21 cellular contexts compared by ENCODE assay signal in genomic region chr9:132663120-132663519, GRCh38. TPM values are rescaled to one million over a fixed set of nuclear protein-coding genes. Genes with fewer than 3 reads are reported as not detected.
DNase-seq lines count a peak whose midpoint lies in the region; ATAC-seq and TF ChIP-seq lines count a peak whose summit lies in the region.
"Had no signal": no experiment of that assay in that cellular context is flagged by ENCODE, and none has a peak within 500 bp of the region (broad histone marks: within the 10 kb centered on the region; RNA-seq: fewer than 3 reads in every experiment).

No MANE protein-coding gene starts in this region.

- peaks cover 9% of the 10 kb centered on the region for H3K27me3 Mint-ChIP-seq in GM23338 (ENCODE audit: insufficient read depth, low read depth, poor library complexity)
- H3K27me3 Mint-ChIP-seq in neural progenitor cell (ENCODE audit: insufficient read depth, low read depth), result no peaks in the 10 kb centered on the region
- no peaks in the 10 kb centered on the region for H3K27me3 Mint-ChIP-seq in stimulated activated memory B cell treated with anti-CD40 and anti-IgM and Interleukin-4, amounts not matched to agents 10 μg/mL and 1 μg/mL and 100 μg/mL, for 72 hours
- H3K27me3 Mint-ChIP-seq: CD8-positive, alpha-beta memory T cell had no signal

- peak overlapping the region; percentile 70 for H3K27ac ChIP-seq in GM23338 (ENCODE audit: low read depth)
- H3K27ac ChIP-seq in neural progenitor cell, result no peak overlapping the region
- H3K27ac ChIP-seq: A549; BLaER1 treated with 17β-estradiol and CSF1 and Interleukin-3, amounts not matched to agents 10 nM and 100 nM; GM23248; PC-9; SJCRH30 had no signal

- no peaks in the 10 kb centered on the region for H3K9me3 ChIP-seq in Loucy (ENCODE audit: insufficient read depth, low read depth, low read length)
- H3K9me3 ChIP-seq in neural progenitor cell (ENCODE audit: low read depth), result no peaks in the 10 kb centered on the region
- H3K9me3 ChIP-seq: A549; BLaER1 treated with 17β-estradiol and CSF1 and Interleukin-3, amounts not matched to agents 10 nM and 100 nM; SJCRH30 had no signal

- H3K9me3 Mint-ChIP-seq in GM23338 (no peaks in the 10 kb centered on the region), neural progenitor cell (no peaks in the 10 kb centered on the region)
- H3K9me3 Mint-ChIP-seq in stimulated activated memory B cell treated with anti-CD40 and anti-IgM and Interleukin-4, amounts not matched to agents 10 μg/mL and 1 μg/mL and 100 μg/mL, for 72 hours, result no peaks in the 10 kb centered on the region
- H3K9me3 Mint-ChIP-seq: CD8-positive, alpha-beta memory T cell had no signal

- H3K4me3 Mint-ChIP-seq in GM23338, result no peak overlapping the region
- no peak overlapping the region for H3K4me3 Mint-ChIP-seq in neural progenitor cell
- no peak overlapping the region for H3K4me3 Mint-ChIP-seq in stimulated activated memory B cell treated with anti-CD40 and anti-IgM and Interleukin-4, amounts not matched to agents 10 μg/mL and 1 μg/mL and 100 μg/mL, for 72 hours
- H3K4me3 Mint-ChIP-seq: CD8-positive, alpha-beta memory T cell had no signal

- H3K4me3 ChIP-seq in GM23338, result peak overlapping the region; percentile 20; the same call in 1 of the 2 replicates
- no peak overlapping the region for H3K4me3 ChIP-seq in Loucy (ENCODE audit: low read length, poor library complexity, severe bottlenecking)
- H3K4me3 ChIP-seq in fibroblast of the aortic adventitia (ENCODE audit: low read depth, low read length), result no peak overlapping the region
- no peak overlapping the region for H3K4me3 ChIP-seq in neural progenitor cell
- H3K4me3 ChIP-seq: A549; BLaER1 treated with 17β-estradiol and CSF1 and Interleukin-3, amounts not matched to agents 10 nM and 100 nM; GM12878; GM23248; PC-9; SJCRH30 had no signal

- DNase-seq in GM23338 (ENCODE audit: low spot score) (peak; percentile 80), fibroblast of the aortic adventitia (ENCODE audit: low read depth) (peak; percentile 3), neural progenitor cell (ENCODE audit: low spot score) (peak; percentile 49), NCI-H446 (lab: John Stamatoyannopoulos, UW) (no peak), cortex of kidney (lab: John Stamatoyannopoulos, UW) (no peak)
- DNase-seq: CD8-positive, alpha-beta memory T cell; DMS79; GM23248; MV-4-11; NCI-H1417; NCI-H187 treated with DMSO at 0.1 percent for 48 hours; NCI-H2171; NCI-H82; PC-9; SJCRH30 had no signal

- no peak for TF ChIP-seq CTCF in GM23338 (conservative IDR thresholded peaks at IDR 0.05; ENCODE audit: low read depth in 2 of 2)
- no peak for TF ChIP-seq CTCF in Loucy (conservative IDR thresholded peaks at IDR 0.05; ENCODE audit: low read length)
- TF ChIP-seq CTCF in fibroblast of the aortic adventitia (IDR thresholded peaks at IDR 0.05; ENCODE audit: insufficient read depth, low read length), result no peak
- TF ChIP-seq CTCF in neural progenitor cell (IDR thresholded peaks at IDR 0.05), result no peak

- H3K4me2 ChIP-seq in GM23338, result peak overlapping the region; percentile 71
- H3K4me2 ChIP-seq in Loucy (ENCODE audit: low read depth, low read length, poor library complexity, severe bottlenecking), result peak overlapping the region; percentile 16
- H3K4me2 ChIP-seq in neural progenitor cell, result peak overlapping the region; percentile 40
- H3K4me2 ChIP-seq: A549; BLaER1 treated with 17β-estradiol and CSF1 and Interleukin-3, amounts not matched to agents 10 nM and 100 nM; PC-9 had no signal

- peak; percentile 94 for ATAC-seq in GM23338
- ATAC-seq in stimulated activated memory B cell treated with anti-CD40 and anti-IgM and Interleukin-4, amounts not matched to agents 10 μg/mL and 1 μg/mL and 100 μg/mL, for 72 hours, result no peak
- no peak for ATAC-seq in HG02981 (IDR thresholded peaks at IDR 0.05; ENCODE audit: unreplicated experiment)
- ATAC-seq: A549, GM12878 had no signal

- H3K4me1 Mint-ChIP-seq in GM23338 (peaks cover 17% of the 10 kb centered on the region), neural progenitor cell (peaks cover 2% of the 10 kb centered on the region)
- peaks cover 6% of the 10 kb centered on the region for H3K4me1 Mint-ChIP-seq in stimulated activated memory B cell treated with anti-CD40 and anti-IgM and Interleukin-4, amounts not matched to agents 10 μg/mL and 1 μg/mL and 100 μg/mL, for 72 hours

- H3K27ac Mint-ChIP-seq in GM23338 (no peak overlapping the region), neural progenitor cell (no peak overlapping the region)
- H3K27ac Mint-ChIP-seq in stimulated activated memory B cell treated with anti-CD40 and anti-IgM and Interleukin-4, amounts not matched to agents 10 μg/mL and 1 μg/mL and 100 μg/mL, for 72 hours, result no peak overlapping the region
- H3K27ac Mint-ChIP-seq: CD8-positive, alpha-beta memory T cell had no signal

- peaks cover 14% of the 10 kb centered on the region; the same call in 1 of the 2 replicates for H4K20me1 ChIP-seq in GM23338 (replicated peaks; ENCODE audit: insufficient read depth)
- H4K20me1 ChIP-seq in Loucy (ENCODE audit: insufficient read depth, low read length, poor library complexity, severe bottlenecking), result no peaks in the 10 kb centered on the region
- H4K20me1 ChIP-seq in neural progenitor cell (ENCODE audit: low read depth), result peaks cover 41% of the 10 kb centered on the region

- no peaks in the 10 kb centered on the region for H3K27me3 ChIP-seq in GM23338 (ENCODE audit: insufficient read depth)
- H3K27me3 ChIP-seq in Loucy (ENCODE audit: insufficient read depth, low read length, poor library complexity, severe bottlenecking), result no peaks in the 10 kb centered on the region
- H3K27me3 ChIP-seq in neural progenitor cell, result no peaks in the 10 kb centered on the region
- H3K27me3 ChIP-seq: BLaER1 treated with 17β-estradiol and CSF1 and Interleukin-3, amounts not matched to agents 10 nM and 100 nM; SJCRH30 had no signal

- H3K79me2 ChIP-seq in GM23338 (replicated peaks; ENCODE audit: insufficient read depth) (peaks cover 75% of the 10 kb centered on the region), Loucy (ENCODE audit: insufficient read depth, low read length) (peaks cover 20% of the 10 kb centered on the region), neural progenitor cell (ENCODE audit: low read depth) (peaks cover 50% of the 10 kb centered on the region)

- H3K9ac ChIP-seq in Loucy (ENCODE audit: low read depth, low read length, poor library complexity, severe bottlenecking), result no peak overlapping the region
- no peak overlapping the region for H3K9ac ChIP-seq in neural progenitor cell
- H3K9ac ChIP-seq: BLaER1 treated with 17β-estradiol and CSF1 and Interleukin-3, amounts not matched to agents 10 nM and 100 nM; GM23248 had no signal

- no peak overlapping the region for H2AFZ ChIP-seq in GM23338
- no peak overlapping the region for H2AFZ ChIP-seq in Loucy (ENCODE audit: low read length)
- no peak overlapping the region for H2AFZ ChIP-seq in neural progenitor cell (replicated peaks)
- H2AFZ ChIP-seq: GM23248, PC-9 had no signal

- H3K36me3 Mint-ChIP-seq in GM23338 (ENCODE audit: low read depth) (peaks cover 42% of the 10 kb centered on the region), neural progenitor cell (peaks cover 8% of the 10 kb centered on the region)
- H3K36me3 Mint-ChIP-seq in stimulated activated memory B cell treated with anti-CD40 and anti-IgM and Interleukin-4, amounts not matched to agents 10 μg/mL and 1 μg/mL and 100 μg/mL, for 72 hours, result peaks cover 13% of the 10 kb centered on the region

- H3K9me2 ChIP-seq in GM23338 (ENCODE audit: insufficient read depth) (no peaks in the 10 kb centered on the region), Loucy (replicated peaks; ENCODE audit: low read depth, low read length) (no peaks in the 10 kb centered on the region)

- H3K4me1 ChIP-seq in GM23338 (ENCODE audit: insufficient read depth) (peaks cover 52% of the 10 kb centered on the region), Loucy (ENCODE audit: insufficient read depth, low read length, poor library complexity, severe bottlenecking) (peaks cover 7% of the 10 kb centered on the region), neural progenitor cell (peaks cover 10% of the 10 kb centered on the region)
- H3K4me1 ChIP-seq: SJCRH30 had no signal

- peaks cover 8% of the 10 kb centered on the region for H3F3A ChIP-seq in GM23338 (replicated peaks; ENCODE audit: low read depth)
- H3F3A ChIP-seq in Loucy (ENCODE audit: low read depth), result no peaks in the 10 kb centered on the region
- H3F3A ChIP-seq in neural progenitor cell (ENCODE audit: low read depth), result peaks cover 17% of the 10 kb centered on the region

- 0 out of 2 replicates have a peak, but pooled peaks cover 8% of the 10 kb centered on the region for H3K36me3 ChIP-seq in GM23338 (ENCODE audit: insufficient read depth)
- peaks cover 38% of the 10 kb centered on the region; the same call in 1 of the 2 replicates for H3K36me3 ChIP-seq in Loucy (ENCODE audit: insufficient read depth, low read length)
- H3K36me3 ChIP-seq in neural progenitor cell, result peaks cover 5% of the 10 kb centered on the region

TF ChIP-seq in GM23338, 12 proteins besides CTCF, POLR2A, EP300 and RAD21 (continues in another document):
- TF ChIP-seq EZH2phosphoT487 (IDR thresholded peaks at IDR 0.05; ENCODE audit: unreplicated experiment), result no peak
- TF ChIP-seq ZNF114 (CRISPR knock-in tag; IDR thresholded peaks at IDR 0.05), result no peak
- no peak for TF ChIP-seq JUNB (IDR thresholded peaks at IDR 0.05; ENCODE audit: unreplicated experiment)

RNA-seq across cellular contexts. Expression of gene DDX31, which starts 6.7 kb away (rescaled TPM):
- 21.6 and 23.5 TPM in 2 replicates for total RNA-seq in GM23338 (2014; rRNA removed; shearing (Covaris generic))
- polyA plus RNA-seq in GM23338 (2016; fragmentation: Nextera tagmentation; extraction: Ambion mirVana), result 11.6 and 14.8 TPM in 2 replicates
- 4.5 and 13.5 TPM in 2 replicates for total RNA-seq in fibroblast of the aortic adventitia (ENCODE audit: low replicate concordance)
- total RNA-seq in neural progenitor cell (ENCODE audit: low replicate concordance), result 22.9 and 25.7 TPM in 2 replicates

RNA-seq across cellular contexts. Expression of gene GTF3C4, which starts 7.1 kb away (rescaled TPM):
- 39.6 and 41.6 TPM in 2 replicates for total RNA-seq in GM23338 (2014; rRNA removed; shearing (Covaris generic))
- polyA plus RNA-seq in GM23338 (2016; fragmentation: Nextera tagmentation; extraction: Ambion mirVana), result 9.5 and 9.8 TPM in 2 replicates
- total RNA-seq in fibroblast of the aortic adventitia (ENCODE audit: low replicate concordance) (16.4 and 19.8 TPM in 2 replicates), neural progenitor cell (ENCODE audit: low replicate concordance) (26.4 and 31.4 TPM in 2 replicates)

Comparison
In these comparisons a context has a peak if more than half of its experiments do, and no peak if none do; other contexts are left out.
1. DNase-seq: peak in GM23338 (single experiment), fibroblast of the aortic adventitia (single experiment) and neural progenitor cell (single experiment); none in NCI-H446 (0 of 2) and cortex of kidney (single experiment).
2. H3K4me2 ChIP-seq: peak in every context shown above with its lines; median percentile 71 in GM23338; 40 in neural progenitor cell; 16 in Loucy.